In genomic region chr10:132389631-132390454, GRCh38 we compare ENCODE assay signal across 10 cellular contexts. TPM values are rescaled to one million over a fixed set of nuclear protein-coding genes. Genes with fewer than 3 reads are reported as not detected.
DNase-seq lines count a peak whose midpoint lies in the region; ATAC-seq and TF ChIP-seq lines count a peak whose summit lies in the region.
"Had no signal": no experiment of that assay in that cellular context is flagged by ENCODE, and none has a peak within 500 bp of the region (broad histone marks: within the 10 kb centered on the region; RNA-seq: fewer than 3 reads in every experiment).

No MANE protein-coding gene starts in this region.

- H3K36me3 Mint-ChIP-seq in activated CD4-positive, alpha-beta T cell treated with anti-CD3 and anti-CD28 coated beads for 36 hours (ENCODE audit: low read depth) = no peaks in the 10 kb centered on the region
- no peaks in the 10 kb centered on the region for H3K36me3 Mint-ChIP-seq in endodermal cell (ENCODE audit: low read depth)

- no peak for TF ChIP-seq CTCF in NB4 (IDR thresholded peaks at IDR 0.05; ENCODE audit: low read depth, low read length)
- TF ChIP-seq CTCF in psoas muscle (IDR thresholded peaks at IDR 0.05) = no peak
- no peak for TF ChIP-seq CTCF in endodermal cell (conservative IDR thresholded peaks at IDR 0.05)

- CTCF ChIA-PET in activated CD4-positive, alpha-beta T cell treated with anti-CD3 and anti-CD28 coated beads for 36 hours (lab: Charles Lee) = no interaction called here

- POLR2A ChIA-PET in activated CD4-positive, alpha-beta T cell treated with anti-CD3 and anti-CD28 coated beads for 36 hours (lab: Charles Lee) = no interaction called here

- H3K4me1 ChIP-seq in endocrine pancreas (ENCODE audit: control insufficient read depth, insufficient read depth, low read length) = no peaks in the 10 kb centered on the region
- H3K4me1 ChIP-seq in psoas muscle = peaks cover 5% of the 10 kb centered on the region
- H3K4me1 ChIP-seq in endodermal cell (ENCODE audit: control insufficient read depth, insufficient read depth, low read length) = no peaks in the 10 kb centered on the region

- peak overlapping the region; percentile 21 for H3K9ac ChIP-seq in endocrine pancreas (ENCODE audit: control insufficient read depth, insufficient read depth, low read length)
- no peak overlapping the region for H3K9ac ChIP-seq in endodermal cell (ENCODE audit: extremely low read depth, low read length, poor library complexity, severe bottlenecking)

- peak; percentile 35 for ATAC-seq in activated CD4-positive, alpha-beta T cell treated with anti-CD3 and anti-CD28 coated beads for 36 hours
- peak in 1 of 4 donors; percentile 10 for ATAC-seq in psoas muscle
- no peak for ATAC-seq in GM19397 (IDR thresholded peaks at IDR 0.05; ENCODE audit: unreplicated experiment)

- H3K4me1 Mint-ChIP-seq in activated CD4-positive, alpha-beta T cell treated with anti-CD3 and anti-CD28 coated beads for 36 hours = peaks cover 3% of the 10 kb centered on the region
- H3K4me1 Mint-ChIP-seq in endodermal cell = no peaks in the 10 kb centered on the region

- H3K4me3 Mint-ChIP-seq in activated CD4-positive, alpha-beta T cell treated with anti-CD3 and anti-CD28 coated beads for 36 hours = no peak overlapping the region
- no peak overlapping the region for H3K4me3 Mint-ChIP-seq in endodermal cell

- H3K27me3 ChIP-seq in endocrine pancreas (ENCODE audit: control insufficient read depth, insufficient read depth, low read length) (no peaks in the 10 kb centered on the region), psoas muscle (ENCODE audit: insufficient read depth in 3 of 3, low read length in 2 of 3) (no peaks in the 10 kb centered on the region), endodermal cell (ENCODE audit: control insufficient read depth, insufficient read depth, low read length, poor library complexity, severe bottlenecking) (no peaks in the 10 kb centered on the region)

- H3K27ac ChIP-seq in psoas muscle (no peak overlapping the region), endodermal cell (ENCODE audit: low read depth, low read length) (no peak overlapping the region)

- TF ChIP-seq POLR2A in NB4 (IDR thresholded peaks at IDR 0.05; ENCODE audit: extremely low read depth, insufficient read length) = no peak

- no peak overlapping the region for H3K4me3 ChIP-seq in NB4 (ENCODE audit: low read depth, low read length)
- H3K4me3 ChIP-seq in endocrine pancreas (ENCODE audit: control insufficient read depth, insufficient read depth, low read length) = no peak overlapping the region
- no peak overlapping the region for H3K4me3 ChIP-seq in psoas muscle
- no peak overlapping the region for H3K4me3 ChIP-seq in endodermal cell (ENCODE audit: low read length)

- no peaks in the 10 kb centered on the region for H3K9me3 ChIP-seq in endocrine pancreas (ENCODE audit: control insufficient read depth, low read length)
- H3K9me3 ChIP-seq in psoas muscle = no peaks in the 10 kb centered on the region
- no peaks in the 10 kb centered on the region for H3K9me3 ChIP-seq in endodermal cell (ENCODE audit: control insufficient read depth, low read length)

- intact Hi-C loops in activated CD4-positive, alpha-beta T cell treated with anti-CD3 and anti-CD28 coated beads for 36 hours (cut with DNase I, micrococcal nuclease) = loop anchor here (2.0 to 5.0 kb wide), 2 partner anchors 63 to 247 kb away; no protein-coding TSS in a partner anchor
- intact Hi-C loops in psoas muscle (cut with DNase I) = loop anchor here (5.0 to 10.0 kb wide), 3 partner anchors 187 to 245 kb away; no protein-coding TSS in a partner anchor

- no peaks in the 10 kb centered on the region for H3K27me3 Mint-ChIP-seq in activated CD4-positive, alpha-beta T cell treated with anti-CD3 and anti-CD28 coated beads for 36 hours
- H3K27me3 Mint-ChIP-seq in endodermal cell (ENCODE audit: insufficient read depth) = no peaks in the 10 kb centered on the region

- no peaks in the 10 kb centered on the region for H3K9me3 Mint-ChIP-seq in activated CD4-positive, alpha-beta T cell treated with anti-CD3 and anti-CD28 coated beads for 36 hours (ENCODE audit: low read depth)
- H3K9me3 Mint-ChIP-seq in endodermal cell = no peaks in the 10 kb centered on the region

- H3K36me3 ChIP-seq in endocrine pancreas (ENCODE audit: control insufficient read depth, insufficient read depth, low read length) = no peaks in the 10 kb centered on the region
- H3K36me3 ChIP-seq in psoas muscle (ENCODE audit: insufficient read depth in 1 of 2, low read depth in 1 of 2) = no peaks in the 10 kb centered on the region
- no peaks in the 10 kb centered on the region for H3K36me3 ChIP-seq in endodermal cell (ENCODE audit: control insufficient read depth, insufficient read depth, low read length)

- H3K27ac Mint-ChIP-seq in activated CD4-positive, alpha-beta T cell treated with anti-CD3 and anti-CD28 coated beads for 36 hours = no peak overlapping the region
- H3K27ac Mint-ChIP-seq in endodermal cell = no peak overlapping the region

- DNase-seq in activated CD4-positive, alpha-beta T cell treated with anti-CD3 and anti-CD28 coated beads for 36 hours = no peak
- no peak for DNase-seq in activated CD4-positive, alpha-beta T cell treated with anti-CD3 and anti-CD28 coated beads, Interleukin-2, amount 50 U/mL, for 48 hours
- peak; percentile 57 for DNase-seq in NB4 (ENCODE audit: low read depth)
- peak; percentile 21 to 49 for DNase-seq in psoas muscle
- DNase-seq in endodermal cell = no peak
- no peak for DNase-seq in stimulated activated CD4-positive, alpha-beta T cell treated with anti-CD3 and anti-CD28 coated beads, Interleukin-4, amount 100 ng/mL, for 4 hours
- DNase-seq: NCI-H2081 treated with DMSO at 0.1 percent for 48 hours, T-helper 9 cell had no signal

- 78 to 86% (median 79%) methylated on average over 15 of the region's 15 CpGs for WGBS in psoas muscle, 3 donors
- WGBS in endodermal cell (ENCODE audit: insufficient coverage in 1 of 2, insufficient read length in 1 of 2), 2 experiments = 80 to 92% methylated on average over 5 to 15 of the region's 15 CpGs

RNA-seq across cellular contexts. Expression of gene PWWP2B, which starts 7.2 kb away (rescaled TPM):
- total RNA-seq in activated CD4-positive, alpha-beta T cell treated with anti-CD3 and anti-CD28 coated beads for 36 hours = 1 to 10 TPM; 2.4 to 2.9 TPM
- total RNA-seq in psoas muscle (10 to 100 TPM; 14.5 to 25.0 (median 21.9) TPM), endodermal cell (10 to 100 TPM; 11.4 to 13.9 TPM)
- polyA plus RNA-seq in psoas muscle = 10 to 100 TPM; 18.6 to 35.2 (median 23.4) TPM
- polyA plus RNA-seq in endodermal cell (2013, experiment 1 of 2) = 7.5 TPM
- polyA plus RNA-seq in endodermal cell (2013, experiment 2 of 2) = 6.7 TPM

RNA-seq across cellular contexts. Expression of gene LRRC27, which starts 57.9 kb away (rescaled TPM):
- total RNA-seq in activated CD4-positive, alpha-beta T cell treated with anti-CD3 and anti-CD28 coated beads for 36 hours = 1 to 10 TPM; 3.6 to 4.1 TPM
- total RNA-seq in psoas muscle (1 to 10 TPM; 2.2 to 2.9 (median 2.4) TPM), endodermal cell (10 to 100 TPM; 10.3 to 14.6 TPM)
- 1 to 10 TPM; 2.3 to 8.3 (median 4.3) TPM for polyA plus RNA-seq in psoas muscle
- polyA plus RNA-seq in endodermal cell (2013, experiment 1 of 2) = 12.8 TPM
- 12.3 TPM for polyA plus RNA-seq in endodermal cell (2013, experiment 2 of 2)

Comparison
In these comparisons a context has a peak if more than half of its experiments do, and no peak if none do; other contexts are left out.
1. DNase-seq: peak in NB4 (single experiment) and psoas muscle (2 of 2); none in activated CD4-positive, alpha-beta T cell treated with anti-CD3 and anti-CD28 coated beads for 36 hours (single experiment), activated CD4-positive, alpha-beta T cell treated with anti-CD3 and anti-CD28 coated beads, Interleukin-2, amount 50 U/mL, for 48 hours (0 of 2), endodermal cell (single experiment) and stimulated activated CD4-positive, alpha-beta T cell treated with anti-CD3 and anti-CD28 coated beads, Interleukin-4, amount 100 ng/mL, for 4 hours (0 of 2).